In genomic region chr9:69809304-69809863, GRCh38 we compare ENCODE assay signal across 1 cellular context.
TF ChIP-seq lines count a peak whose summit lies in the region.

No MANE protein-coding gene starts in this region.

TF ChIP-seq in GM23338, 12 proteins besides CTCF, POLR2A, EP300 and RAD21 (continued from another document):
- TF ChIP-seq REST (IDR thresholded peaks at IDR 0.05; ENCODE audit: unreplicated experiment) (no peak), ZNF331 (CRISPR knock-in tag; IDR thresholded peaks at IDR 0.05; ENCODE audit: low read depth) (no peak), EZH2 (IDR thresholded peaks at IDR 0.05; ENCODE audit: low read depth, unreplicated experiment) (no peak), CREB1 (CRISPR knock-in tag; IDR thresholded peaks at IDR 0.05; ENCODE audit: low read depth) (no peak), JUNB (IDR thresholded peaks at IDR 0.05; ENCODE audit: unreplicated experiment) (no peak), ZNF462 (CRISPR knock-in tag; IDR thresholded peaks at IDR 0.05) (no peak), STAT1 (IDR thresholded peaks at IDR 0.05; ENCODE audit: unreplicated experiment) (no peak), ZNF114 (CRISPR knock-in tag; IDR thresholded peaks at IDR 0.05) (no peak), EZH2phosphoT487 (IDR thresholded peaks at IDR 0.05; ENCODE audit: unreplicated experiment) (no peak), NANOG (IDR thresholded peaks at IDR 0.05; ENCODE audit: borderline replicate concordance) (no peak)
TF ChIP-seq in GM23338: peak in this region for 0.
